Comparison of ENCODE assay signal across 1 cellular context in genomic region chr21:46118871-46119564, GRCh38.
TF ChIP-seq lines count a peak whose summit lies in the region.

No MANE protein-coding gene starts in this region.

TF ChIP-seq in IMR-90, 13 proteins besides CTCF, POLR2A, EP300 and RAD21 (continued from another document):
- TF ChIP-seq, protein P1, sequence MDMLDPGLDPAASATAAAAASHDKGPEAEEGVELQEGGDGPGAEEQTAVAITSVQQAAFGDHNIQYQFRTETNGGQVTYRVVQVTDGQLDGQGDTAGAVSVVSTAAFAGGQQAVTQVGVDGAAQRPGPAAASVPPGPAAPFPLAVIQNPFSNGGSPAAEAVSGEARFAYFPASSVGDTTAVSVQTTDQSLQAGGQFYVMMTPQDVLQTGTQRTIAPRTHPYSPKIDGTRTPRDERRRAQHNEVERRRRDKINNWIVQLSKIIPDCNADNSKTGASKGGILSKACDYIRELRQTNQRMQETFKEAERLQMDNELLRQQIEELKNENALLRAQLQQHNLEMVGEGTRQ (IDR thresholded peaks at IDR 0.05; ENCODE audit: low read depth, low read length): no peak
